In the genomic region with DNA sequence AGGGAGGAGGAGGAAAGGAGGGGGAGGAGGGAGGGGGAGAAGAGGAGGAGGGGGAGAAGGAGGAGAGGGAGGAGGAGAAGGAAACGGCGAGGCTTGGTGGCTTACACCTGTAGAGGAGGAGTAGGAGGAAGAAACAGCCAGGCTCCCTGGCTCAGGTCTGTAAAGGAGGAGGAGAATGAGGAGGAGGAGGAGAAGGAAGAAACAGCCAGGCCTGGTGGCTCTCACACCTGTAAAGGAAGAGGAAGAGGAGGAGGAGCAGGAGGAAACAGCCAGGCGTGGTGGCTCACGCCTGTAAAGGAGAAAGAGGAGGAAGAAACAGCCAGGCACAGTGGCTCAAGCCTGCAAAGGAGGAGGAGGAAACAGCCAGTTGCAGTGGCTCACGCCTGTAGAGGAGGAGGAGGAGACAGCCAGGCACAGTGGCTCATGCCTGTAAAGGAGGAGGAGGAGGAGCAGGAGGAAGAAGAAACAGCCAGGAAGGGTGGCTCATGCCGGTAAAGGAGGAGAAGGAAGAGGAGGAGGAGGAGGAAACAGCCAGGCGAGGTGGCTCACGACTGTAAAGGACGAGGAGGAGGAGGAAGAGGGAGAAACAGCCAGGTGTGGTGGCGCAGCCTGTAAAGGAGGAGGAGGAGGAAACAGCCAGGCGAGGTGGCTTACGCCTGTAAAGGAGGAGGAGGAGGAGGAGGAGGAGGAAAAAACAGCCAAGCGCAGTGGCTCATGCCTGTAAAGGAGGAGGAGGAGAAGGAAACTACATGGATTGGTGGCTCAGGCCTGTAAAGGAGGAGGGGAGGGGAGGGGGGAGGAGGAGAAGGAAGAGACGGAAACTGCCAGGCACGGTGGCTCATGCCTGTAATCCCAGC, we compare ENCODE assay signal across 8 cellular contexts. TPM values are rescaled to one million over a fixed set of nuclear protein-coding genes. Genes with fewer than 3 reads are reported as not detected.
A peak's percentile ranks its signal among the peaks of the same experiment; 100 is the strongest.
DNase-seq lines count a peak whose midpoint lies in the region; ATAC-seq and TF ChIP-seq lines count a peak whose summit lies in the region.

No MANE protein-coding gene starts in this region.

- H2BK15ac ChIP-seq in mesenchymal stem cell (ENCODE audit: low read depth, poor library complexity, severe bottlenecking): peak overlapping the region; percentile 50

- ATAC-seq in GM18517 (IDR thresholded peaks at IDR 0.05; ENCODE audit: unreplicated experiment) (peak; percentile 63), HG03066 (IDR thresholded peaks at IDR 0.05; ENCODE audit: low read depth, unreplicated experiment) (peak; percentile 83)

- H3K4me2 ChIP-seq in mesenchymal stem cell (ENCODE audit: low read length, poor library complexity, severe bottlenecking): peak overlapping the region; percentile 36

- H3K14ac ChIP-seq in mesenchymal stem cell (ENCODE audit: low read length in 2 of 2): peak overlapping the region in 1 of 2 experiments; percentile 86

- H3K27ac Mint-ChIP-seq in activated CD4-positive, alpha-beta T cell treated with anti-CD3 and anti-CD28 coated beads, Interleukin-2, amount 10 ng/mL, durations not matched to agents 24 days and 14 days: peak overlapping the region; percentile 76

- BruUV-seq in A673 (replicated peaks; lab: Mats Ljungman, UMichigan): no TSS peak

- H4K8ac ChIP-seq in mesenchymal stem cell (ENCODE audit: low read length): peak overlapping the region; percentile 88

- H2BK12ac ChIP-seq in mesenchymal stem cell (ENCODE audit: low read length in 2 of 2): peak overlapping the region in 1 of 2 experiments; percentile 80

- H3K79me1 ChIP-seq in mesenchymal stem cell (replicated peaks; ENCODE audit: low read length, poor library complexity, severe bottlenecking): no peaks in the 10 kb centered on the region

- peak overlapping the region; percentile 75 to 81 for H3K4ac ChIP-seq in mesenchymal stem cell (ENCODE audit: low read depth in 1 of 2, low read length in 2 of 2)

- peak overlapping the region; percentile 24 for H2BK120ac ChIP-seq in mesenchymal stem cell (ENCODE audit: low read depth, low read length)

- H4K91ac ChIP-seq in mesenchymal stem cell (ENCODE audit: low read length): peak overlapping the region; percentile 67

- no peak overlapping the region for H2AK5ac ChIP-seq in mesenchymal stem cell (ENCODE audit: low read length, severe bottlenecking)

- CTCF ChIA-PET in A673 (lab: Charles Lee): no interaction called here

- WGBS in mesenchymal stem cell: under 1% methylated on average over 15 of the region's 15 CpGs

- H2AFZ ChIP-seq in mesenchymal stem cell (ENCODE audit: low read depth, low read length): peak overlapping the region; percentile 96

- H3K27me3 Mint-ChIP-seq in activated CD4-positive, alpha-beta T cell treated with anti-CD3 and anti-CD28 coated beads, Interleukin-2, amount 10 ng/mL, durations not matched to agents 24 days and 14 days: no peaks in the 10 kb centered on the region

- H3K4me1 ChIP-seq in A673 (ENCODE audit: insufficient read depth, low read length, poor library complexity, severe bottlenecking) (peaks cover 8% of the 10 kb centered on the region), mesenchymal stem cell (ENCODE audit: control insufficient read depth, insufficient read depth, low read depth, low read length) (peaks cover 10% of the 10 kb centered on the region)

- H3K27me3 ChIP-seq in A673 (replicated peaks; ENCODE audit: insufficient read depth, low read depth, low read length, poor library complexity): no peaks in the 10 kb centered on the region
- H3K27me3 ChIP-seq in mesenchymal stem cell (ENCODE audit: control insufficient read depth in 1 of 2, insufficient read depth in 1 of 2, low read length in 2 of 2): no peaks in the 10 kb centered on the region

- H3K18ac ChIP-seq in mesenchymal stem cell (ENCODE audit: low read depth in 1 of 2, low read length in 2 of 2): peak overlapping the region; percentile 15 to 93

- H3K27ac ChIP-seq in A673 (ENCODE audit: low read depth, low read length, poor library complexity, severe bottlenecking): peak overlapping the region; percentile 71
- H3K27ac ChIP-seq in mesenchymal stem cell (ENCODE audit: low read length, poor library complexity, severe bottlenecking): peak overlapping the region; percentile 77

- H3K4me1 Mint-ChIP-seq in activated CD4-positive, alpha-beta T cell treated with anti-CD3 and anti-CD28 coated beads, Interleukin-2, amount 10 ng/mL, durations not matched to agents 24 days and 14 days: peaks cover 9% of the 10 kb centered on the region

- peak overlapping the region; percentile 80 for H3K9ac ChIP-seq in mesenchymal stem cell (ENCODE audit: low read length)

- no peaks in the 10 kb centered on the region for H3K36me3 ChIP-seq in A673 (ENCODE audit: insufficient read depth, low read length, poor library complexity, severe bottlenecking)
- H3K36me3 ChIP-seq in mesenchymal stem cell (ENCODE audit: control insufficient read depth in 1 of 2, insufficient read depth in 2 of 2, low read depth in 1 of 2, low read length in 2 of 2): peaks cover 0 to 3% of the 10 kb centered on the region in 2 experiments

- no peaks in the 10 kb centered on the region for H3K9me3 ChIP-seq in A673 (ENCODE audit: low read depth, low read length, poor library complexity, severe bottlenecking)
- H3K9me3 ChIP-seq in mesenchymal stem cell (ENCODE audit: control insufficient read depth, low read length): no peaks in the 10 kb centered on the region

- no peaks in the 10 kb centered on the region for H3K9me3 Mint-ChIP-seq in activated CD4-positive, alpha-beta T cell treated with anti-CD3 and anti-CD28 coated beads, Interleukin-2, amount 10 ng/mL, durations not matched to agents 24 days and 14 days

- peak overlapping the region; percentile 39 for H3K4me3 ChIP-seq in A673 (ENCODE audit: low read depth, low read length, poor library complexity, severe bottlenecking)
- H3K4me3 ChIP-seq in mesenchymal stem cell (ENCODE audit: insufficient read depth in 1 of 2, low read depth in 1 of 2, low read length in 2 of 2): peak overlapping the region; percentile 21 to 70

- intact Hi-C loops in A673 (cut with micrococcal nuclease; ENCODE audit: unreplicated experiment): no loop called here
- intact Hi-C loops in activated CD4-positive, alpha-beta T cell treated with anti-CD3 and anti-CD28 coated beads, Interleukin-2, amount 10 ng/mL, durations not matched to agents 24 days and 14 days (cut with micrococcal nuclease): no loop called here

- H3K4me3 Mint-ChIP-seq in activated CD4-positive, alpha-beta T cell treated with anti-CD3 and anti-CD28 coated beads, Interleukin-2, amount 10 ng/mL, durations not matched to agents 24 days and 14 days: peak overlapping the region; percentile 79

- TF ChIP-seq CTCF in A673 (conservative IDR thresholded peaks at IDR 0.05; ENCODE audit: low read depth, low read length): no peak

- no peaks in the 10 kb centered on the region for H3K36me3 Mint-ChIP-seq in activated CD4-positive, alpha-beta T cell treated with anti-CD3 and anti-CD28 coated beads, Interleukin-2, amount 10 ng/mL, durations not matched to agents 24 days and 14 days (ENCODE audit: low read depth)

- H2BK5ac ChIP-seq in mesenchymal stem cell (ENCODE audit: low read depth, low read length, poor library complexity, severe bottlenecking): peak overlapping the region; percentile 10

- POLR2A ChIA-PET in A673 (lab: Charles Lee; ENCODE audit: low non-redundant PET): no interaction called here

- peak overlapping the region in 1 of 2 experiments; percentile 10 for H3K23ac ChIP-seq in mesenchymal stem cell (ENCODE audit: low read length in 2 of 2)

- peak; percentile 79 for DNase-seq in A673 (ENCODE audit: low spot score)
- DNase-seq in NCI-H510A treated with DMSO at 0.1 percent for 48 hours (lab: John Stamatoyannopoulos, UW): peak; percentile 60
- DNase-seq in activated CD4-positive, alpha-beta T cell treated with anti-CD3 and anti-CD28 coated beads, Interleukin-2, amount 10 ng/mL, durations not matched to agents 24 days and 14 days: peak; percentile 79
- DNase-seq in effector CD4-positive, alpha-beta T cell: peak; percentile 15
- peak; percentile 91 for DNase-seq in mesenchymal stem cell
- DNase-seq in stromal cell of bone marrow (ENCODE audit: low read depth): peak; percentile 88

RNA-seq across cellular contexts. Expression of a gene that starts 14.9 kb away (rescaled TPM):
- total RNA-seq in A673 (2021): 36.6 and 42.5 TPM in 2 replicates
- 37.2 and 41.9 TPM in 2 replicates for total RNA-seq in activated CD4-positive, alpha-beta T cell treated with anti-CD3 and anti-CD28 coated beads, Interleukin-2, amount 10 ng/mL, durations not matched to agents 24 days and 14 days
- polyA plus RNA-seq in mesenchymal stem cell (2013, experiment 1 of 2): 17.4 TPM
- polyA plus RNA-seq in mesenchymal stem cell (2013, experiment 2 of 2): 17.1 TPM

RNA-seq across cellular contexts. Expression of a gene that starts 24.2 kb away (rescaled TPM):
- 10.7 and 14.3 TPM in 2 replicates for total RNA-seq in A673 (2021)
- total RNA-seq in activated CD4-positive, alpha-beta T cell treated with anti-CD3 and anti-CD28 coated beads, Interleukin-2, amount 10 ng/mL, durations not matched to agents 24 days and 14 days: 37.8 and 40.5 TPM in 2 replicates
- 18.9 TPM for polyA plus RNA-seq in mesenchymal stem cell (2013, experiment 1 of 2)
- 18.4 TPM for polyA plus RNA-seq in mesenchymal stem cell (2013, experiment 2 of 2)

Comparison
In these comparisons a context has a peak if more than half of its experiments do, and no peak if none do; other contexts are left out.
1. Peak in every context shown above with its lines: DNase-seq, ATAC-seq, H3K4me3 ChIP-seq and H3K27ac ChIP-seq.
2. DNase-seq: peak in every context shown above with its lines; median percentile 91 in mesenchymal stem cell; 88 in stromal cell of bone marrow; 79 in A673; 79 in activated CD4-positive, alpha-beta T cell treated with anti-CD3 and anti-CD28 coated beads, Interleukin-2, amount 10 ng/mL, durations not matched to agents 24 days and 14 days; 60 in NCI-H510A treated with DMSO at 0.1 percent for 48 hours; 15 in effector CD4-positive, alpha-beta T cell.